ENCODE assay signal across 9 cellular contexts in the genomic region with DNA sequence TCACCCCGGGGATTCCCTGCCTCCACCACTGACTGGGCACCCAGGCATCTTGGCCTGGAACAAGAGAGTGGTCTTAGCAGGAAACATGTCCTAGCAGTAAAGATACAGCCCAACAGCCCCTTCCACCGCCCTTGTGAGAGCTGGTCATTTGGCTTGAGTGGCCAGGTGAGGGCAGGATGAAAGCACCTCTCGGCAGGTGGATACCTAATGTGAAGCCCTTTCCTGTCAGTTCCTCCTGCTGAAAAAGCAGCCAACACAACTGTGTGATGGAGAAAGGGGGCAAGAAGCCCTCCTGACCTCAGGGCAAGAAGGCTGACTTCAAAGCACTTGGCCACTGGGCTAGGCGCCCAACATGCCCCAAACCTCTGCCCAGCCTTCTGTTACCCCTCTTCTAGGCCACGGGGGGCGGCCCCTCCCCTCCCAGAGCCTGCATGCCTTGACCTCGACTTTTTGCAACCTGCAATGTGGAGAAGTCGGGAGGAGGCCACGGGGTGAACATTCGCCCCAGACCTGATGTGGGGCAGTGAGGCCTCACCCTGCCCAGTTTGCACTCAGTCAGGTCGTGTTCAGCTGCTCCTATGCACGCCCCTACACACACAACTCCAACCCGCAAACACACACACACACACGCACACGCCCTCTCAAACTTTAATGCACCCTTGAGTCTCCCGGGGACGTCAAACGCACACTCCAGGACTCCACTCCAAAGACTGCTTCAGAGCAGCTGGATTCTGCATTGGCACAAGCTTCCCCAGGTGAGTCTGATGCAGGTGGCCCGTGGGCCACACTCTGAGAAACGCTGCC. TPM values are rescaled to one million over a fixed set of nuclear protein-coding genes. Genes with fewer than 3 reads are reported as not detected.
DNase-seq lines count a peak whose midpoint lies in the region; TF ChIP-seq lines count a peak whose summit lies in the region.
"Had no signal": no experiment of that assay in that cellular context is flagged by ENCODE, and none has a peak within 500 bp of the region (broad histone marks: within the 10 kb centered on the region; RNA-seq: fewer than 3 reads in every experiment).

No MANE protein-coding gene starts in this region.

- intact Hi-C loops in ascending aorta (cut with DNase I), result loop anchor here (2.0 to 10.0 kb wide), 2 partner anchors 33 to 205 kb away; a partner anchor contains a TSS

- TF ChIP-seq CTCF in ascending aorta (IDR thresholded peaks at IDR 0.05) (no peak), suprapubic skin (IDR thresholded peaks at IDR 0.05) (no peak)

- H3K27me3 ChIP-seq in ascending aorta (no peaks in the 10 kb centered on the region), suprapubic skin (peaks cover 12% of the 10 kb centered on the region)

- no peak for TF ChIP-seq POLR2A in suprapubic skin (IDR thresholded peaks at IDR 0.05)

- H3K27ac ChIP-seq in ascending aorta (no peak overlapping the region), mesodermal cell (ENCODE audit: low read depth, low read length, severe bottlenecking) (no peak overlapping the region), suprapubic skin (no peak overlapping the region)

- TF ChIP-seq EP300 in suprapubic skin (IDR thresholded peaks at IDR 0.05), result no peak

- no peaks in the 10 kb centered on the region for H3K36me3 ChIP-seq in ascending aorta
- no peaks in the 10 kb centered on the region for H3K36me3 ChIP-seq in mesodermal cell (ENCODE audit: control insufficient read depth, insufficient read depth, low read length)
- H3K36me3 ChIP-seq in suprapubic skin, result no peaks in the 10 kb centered on the region

- H3K4me1 ChIP-seq in ascending aorta, result peaks cover 0 to 4% of the 10 kb centered on the region in 2 donors
- peaks cover 3% of the 10 kb centered on the region for H3K4me1 ChIP-seq in mesodermal cell (ENCODE audit: control insufficient read depth, insufficient read depth, low read length, poor library complexity, severe bottlenecking)
- peaks cover 19% of the 10 kb centered on the region for H3K4me1 ChIP-seq in suprapubic skin

- H3K4me3 ChIP-seq in ascending aorta (peak overlapping the region; percentile 66 to 73), mesodermal cell (ENCODE audit: extremely low read depth, insufficient read depth, low read length, poor library complexity, severe bottlenecking) (peak overlapping the region; percentile 40), suprapubic skin (peak overlapping the region; percentile 64)

- 37 to 51% methylated on average over 13 to 17 of the region's 20 CpGs for WGBS in mesodermal cell (ENCODE audit: insufficient coverage in 2 of 2), 2 experiments
- 45% methylated on average over 12 of the region's 20 CpGs for WGBS in suprapubic skin

- H3K9me3 ChIP-seq in ascending aorta (no peaks in the 10 kb centered on the region), mesodermal cell (ENCODE audit: control insufficient read depth, low read length) (no peaks in the 10 kb centered on the region), suprapubic skin (no peaks in the 10 kb centered on the region)

- DNase-seq in NCI-H748 (lab: John Stamatoyannopoulos, UW; ENCODE audit: unreplicated experiment) (peak; percentile 28), NCI-H748 treated with DMSO at 0.1 percent for 48 hours (lab: John Stamatoyannopoulos, UW) (no peak), ascending aorta (ENCODE audit: low spot score in 2 of 2) (no peak), suprapubic skin (ENCODE audit: low spot score in 2 of 2) (no peak), SKM-1 (lab: John Stamatoyannopoulos, UW; ENCODE audit: unreplicated experiment) (no peak), NCI-H446 treated with DMSO at 0.1 percent for 48 hours (lab: John Stamatoyannopoulos, UW) (no peak), dermis blood vessel endothelial cell (no peak)
- DNase-seq: effector CD8-positive, alpha-beta T cell had no signal

RNA-seq across cellular contexts. Expression of a gene that starts 1.1 kb away (rescaled TPM):
- total RNA-seq in ascending aorta, result 2.2 TPM
- polyA plus RNA-seq in mesodermal cell (2013, experiment 1 of 2), result 7.8 TPM
- polyA plus RNA-seq in mesodermal cell (2013, experiment 2 of 2), result 6.5 TPM
- total RNA-seq in suprapubic skin, result under 1 TPM; 0.26 to 0.72 (median 0.50) TPM
- 0.05 TPM in 1 of 2 replicates, not detected in the other for total RNA-seq in dermis blood vessel endothelial cell
